Comparison of ENCODE assay signal across 27 cellular contexts in genomic region chr20:62830821-62831220, GRCh38. TPM values are rescaled to one million over a fixed set of nuclear protein-coding genes. Genes with fewer than 3 reads are reported as not detected.
DNase-seq lines count a peak whose midpoint lies in the region; FAIRE-seq and TF ChIP-seq lines count a peak whose summit lies in the region.
"Had no signal": no experiment of that assay in that cellular context is flagged by ENCODE, and none has a peak within 500 bp of the region (broad histone marks: within the 10 kb centered on the region; RNA-seq: fewer than 3 reads in every experiment).

No MANE protein-coding gene starts in this region.

- peak; percentile 83 for FAIRE-seq in HTR-8/SVneo (lab: Jason Lieb, UNC)
- FAIRE-seq: GM12892, islet of Langerhans, RCC 7860, small intestine had no signal

- no peak for DNase-seq in HTR-8/SVneo (ENCODE audit: insufficient read length, low spot score)
- peak; percentile 57 for DNase-seq in osteoblast (ENCODE audit: insufficient read length, low spot score, missing footprints)
- no peak for DNase-seq in NCI-H1105 treated with DMSO at 0.1 percent for 48 hours (lab: John Stamatoyannopoulos, UW)
- no peak for DNase-seq in D341Med (ENCODE audit: low spot score)
- DNase-seq in activated effector memory CD4-positive, alpha-beta T cell treated with anti-CD3 and anti-CD28 coated beads, Interleukin-2, amount 50 U/mL, for 16 hours: no peak
- DNase-seq: activated naive CD8-positive, alpha-beta T cell treated with anti-CD3 and anti-CD28 coated beads for 36 hours; cerebellar nuclear complex; COR-L47; effector CD4-positive, alpha-beta T cell; erythroblast; foreskin fibroblast; hypothalamus; lower lobe of right lung; MG63; NCI-H1930; NCI-H226; stimulated activated CD4-positive, alpha-beta T cell treated with anti-CD3 and anti-CD28 coated beads, Interleukin-2, amount 100 ng/mL, for 48 hours; stimulated activated naive B cell treated with anti-CD40 and anti-IgM and Interleukin-4, amounts not matched to agents 10 μg/mL and 1 μg/mL and 100 μg/mL, for 72 hours; testis had no signal

- TF ChIP-seq CTCF in C4-2B (conservative IDR thresholded peaks at IDR 0.05): no peak; the same call in 1 of the 2 replicates
- TF ChIP-seq CTCF in VCaP (conservative IDR thresholded peaks at IDR 0.05): no peak
- TF ChIP-seq CTCF in osteoblast (IDR thresholded peaks at IDR 0.05; ENCODE audit: extremely low read depth, low read depth, low read length): no peak

- H3K4me3 ChIP-seq in osteoblast (ENCODE audit: insufficient read depth, low read length): no peak overlapping the region
- H3K4me3 ChIP-seq: lower lobe of right lung, MG63, neural progenitor cell, testis, vagina had no signal

- H3K27ac ChIP-seq in C4-2B: peak overlapping the region; percentile 81
- peak overlapping the region; percentile 69; the same call in 1 of the 2 replicates for H3K27ac ChIP-seq in VCaP
- no peak overlapping the region for H3K27ac ChIP-seq in osteoblast (ENCODE audit: low read depth, low read length)
- H3K27ac ChIP-seq: lower lobe of right lung, neural progenitor cell, testis, vagina had no signal

- no peak overlapping the region for H3K4me2 ChIP-seq in osteoblast (ENCODE audit: insufficient read depth, low read length)
- H3K4me2 ChIP-seq: neural progenitor cell had no signal

- no peak overlapping the region for H2AFZ ChIP-seq in osteoblast (ENCODE audit: low read length)
- H2AFZ ChIP-seq: neural progenitor cell had no signal

- H3K79me2 ChIP-seq in osteoblast (ENCODE audit: insufficient read depth, low read length): no peaks in the 10 kb centered on the region

- H3K27me3 ChIP-seq in osteoblast (ENCODE audit: insufficient read depth, low read length): peaks cover 68% of the 10 kb centered on the region
- H3K27me3 ChIP-seq: MG63, neural progenitor cell, testis, vagina had no signal

- H4K20me1 ChIP-seq in osteoblast (ENCODE audit: insufficient read depth, low read length): no peaks in the 10 kb centered on the region

- no peaks in the 10 kb centered on the region for H3K36me3 ChIP-seq in osteoblast (ENCODE audit: insufficient read depth, low read length)
- H3K36me3 ChIP-seq: lower lobe of right lung, MG63, neural progenitor cell, vagina had no signal

- H3K9me3 ChIP-seq in osteoblast (ENCODE audit: low read depth, low read length): no peaks in the 10 kb centered on the region
- H3K9me3 ChIP-seq: lower lobe of right lung, MG63, testis, vagina had no signal

- H3K4me1 ChIP-seq in osteoblast (ENCODE audit: insufficient read depth, low read length): no peaks in the 10 kb centered on the region
- H3K4me1 ChIP-seq: testis had no signal

RNA-seq across cellular contexts. Expression of gene COL9A3, which starts 14.0 kb away (rescaled TPM):
- not detected in 2 replicates for total RNA-seq in osteoblast

RNA-seq across cellular contexts. Expression of gene OGFR, which starts 26.2 kb away (rescaled TPM):
- total RNA-seq in osteoblast: 32.4 and 39.1 TPM in 2 replicates

RNA-seq across cellular contexts. Expression of gene TCFL5, which starts 30.8 kb away (rescaled TPM):
- total RNA-seq in osteoblast: 13.0 TPM in 2 replicates

RNA-seq across cellular contexts. Expression of gene MRGBP, which starts 34.5 kb away (rescaled TPM):
- total RNA-seq in osteoblast: 14.1 and 15.2 TPM in 2 replicates
